In genomic region chr6:78935561-78935960, GRCh38 we compare ENCODE assay signal across 8 cellular contexts.
"Had no signal": no experiment of that assay in that cellular context is flagged by ENCODE, and none has a peak within 500 bp of the region (broad histone marks: within the 10 kb centered on the region; RNA-seq: fewer than 3 reads in every experiment).

No MANE protein-coding gene starts in this region.

- H3K27ac ChIP-seq: GM23248, HL-60 had no signal

- H3K4me1 ChIP-seq: HAP-1 had no signal

- H3K9me3 ChIP-seq: HAP-1 had no signal

- DNase-seq: GM23248, GOT3, H7, HFFc6 had no signal

- H2AFZ ChIP-seq: GM23248 had no signal

- ATAC-seq: HCT116, HepG2 had no signal

- H3K4me3 ChIP-seq: GM23248, HAP-1 had no signal
